ENCODE assay signal across 33 cellular contexts in genomic region chr6:19547507-19547906, GRCh38.
"Had no signal": no experiment of that assay in that cellular context is flagged by ENCODE, and none has a peak within 500 bp of the region (broad histone marks: within the 10 kb centered on the region; RNA-seq: fewer than 3 reads in every experiment).

No MANE protein-coding gene starts in this region.

- H3K27ac ChIP-seq: adrenal gland, ascending aorta, body of pancreas, brain microvascular endothelial cell, breast epithelium, cardiac muscle cell had no signal

- ATAC-seq: activated naive CD4-positive, alpha-beta T cell treated with anti-CD3 and anti-CD28 coated beads, Interleukin-2, amount 50 U/mL, for 72 hours; activated naive CD8-positive, alpha-beta T cell treated with anti-CD3 and anti-CD28 coated beads, Interleukin-2, amount 50 U/mL, for 24 hours; activated T-cell treated with anti-CD3 and anti-CD28 coated beads, Interleukin-2, amount 50 U/mL, for 4 hours; activated T-cell treated with anti-CD3 and anti-CD28 coated beads, Interleukin-2, amount 50 U/mL, for 72 hours; activated T-helper 17 cell treated with anti-CD3 and anti-CD28 coated beads, Interleukin-2, amount 50 U/mL, for 72 hours; body of pancreas had no signal

- H3K4me3 ChIP-seq: adrenal gland, ascending aorta, body of pancreas, breast epithelium, cardiac muscle cell had no signal

- H3K4me1 ChIP-seq: adrenal gland, body of pancreas, breast epithelium had no signal

- DNase-seq: activated effector memory CD4-positive, alpha-beta T cell treated with anti-CD3 and anti-CD28 coated beads, Interleukin-2, amount 50 U/mL, for 16 hours; activated effector memory CD4-positive, alpha-beta T cell treated with Interleukin-2 at 50 U/mL for 16 hours; activated gamma-delta T cell; activated gamma-delta T cell treated with Interleukin-2 at 50 U/mL for 16 hours; activated naive CD4-positive, alpha-beta T cell; activated naive CD4-positive, alpha-beta T cell treated with anti-CD3 and anti-CD28 coated beads for 36 hours; activated naive CD4-positive, alpha-beta T cell treated with anti-CD3 and anti-CD28 coated beads, Interleukin-2, amount 10 ng/mL, durations not matched to agents 7 days and 5 days; activated naive CD4-positive, alpha-beta T cell treated with anti-CD3 and anti-CD28 coated beads, Interleukin-2, amount 50 U/mL, for 16 hours; activated naive CD4-positive, alpha-beta T cell treated with Interleukin-2 at 50 U/mL for 16 hours; activated naive CD8-positive, alpha-beta T cell treated with anti-CD3 and anti-CD28 coated beads for 36 hours; activated naive CD8-positive, alpha-beta T cell treated with anti-CD3 and anti-CD28 coated beads, Interleukin-2, amount 10 ng/mL, durations not matched to agents 7 days and 5 days; activated naive CD8-positive, alpha-beta T cell treated with anti-CD3 and anti-CD28 coated beads, Interleukin-2, amount 50 U/mL, for 24 hours; activated T-cell treated with anti-CD3 and anti-CD28 coated beads, Interleukin-2, amount 50 U/mL, for 24 hours; activated T-cell treated with anti-CD3 and anti-CD28 coated beads, Interleukin-2, amount 50 U/mL, for 4 hours; activated T-cell treated with anti-CD3 and anti-CD28 coated beads, Interleukin-2, amount 50 U/mL, for 48 hours; activated T-cell treated with anti-CD3 and anti-CD28 coated beads, Interleukin-2, amount 50 U/mL, for 72 hours; adrenal gland; amniotic stem cell; amygdala; anterior cingulate cortex; aorta; body of pancreas; brain microvascular endothelial cell; caudate nucleus; central memory CD4-positive, alpha-beta T cell; cerebellar nuclear complex had no signal

- FAIRE-seq: astrocyte, bronchial epithelial cell had no signal

- H3K9me3 ChIP-seq: adrenal gland, ascending aorta, body of pancreas, breast epithelium had no signal

- H3K27me3 ChIP-seq: adrenal gland, ascending aorta, body of pancreas, brain microvascular endothelial cell, breast epithelium, cardiac muscle cell had no signal

- H3K36me3 ChIP-seq: adrenal gland, ascending aorta, brain microvascular endothelial cell, breast epithelium, cardiac muscle cell had no signal
